18 cellular contexts compared by ENCODE assay signal in the genomic region with DNA sequence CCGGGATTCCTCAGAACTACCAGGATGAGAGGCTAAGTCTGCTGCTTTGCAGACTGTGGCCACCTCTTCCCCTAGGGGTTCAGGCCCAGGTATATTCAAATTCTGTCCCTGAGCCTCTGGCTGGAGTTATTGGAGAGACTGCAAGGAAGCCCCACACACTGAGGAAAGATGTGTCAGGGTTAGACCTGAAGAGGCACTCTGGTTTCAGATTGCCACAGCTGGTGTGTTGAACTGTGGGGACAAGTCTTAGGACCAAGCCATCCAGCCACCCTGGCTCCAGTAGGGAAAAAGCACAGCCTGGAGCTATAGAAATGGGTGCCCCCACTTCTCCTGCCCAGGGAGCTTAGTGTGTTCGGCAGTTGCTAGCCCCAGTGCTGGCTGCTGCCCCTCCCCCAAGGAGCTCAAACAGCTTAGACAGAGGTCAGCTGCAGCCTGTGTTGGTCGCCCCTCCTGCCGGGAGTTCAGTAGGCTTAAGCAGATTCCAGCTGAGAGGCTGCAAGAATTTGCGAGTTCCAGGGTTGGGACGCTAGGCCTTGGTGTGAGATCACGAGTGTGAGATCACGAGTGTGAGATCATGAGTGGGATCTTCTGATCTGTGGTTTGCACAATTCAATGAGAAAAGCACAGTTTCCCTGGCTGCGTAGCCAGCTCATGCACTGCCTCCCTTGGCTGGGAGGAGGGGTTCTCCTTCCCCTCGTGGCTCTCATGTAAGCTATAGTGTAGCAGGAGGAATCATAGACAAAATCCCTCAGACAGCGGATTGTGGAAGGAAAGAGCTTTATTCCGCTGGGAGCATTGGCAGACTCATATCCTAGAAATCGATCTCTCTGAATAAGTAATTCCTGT.
DNase-seq lines count a peak whose midpoint lies in the region; ATAC-seq lines count a peak whose summit lies in the region.
"Had no signal": no experiment of that assay in that cellular context is flagged by ENCODE, and none has a peak within 500 bp of the region (broad histone marks: within the 10 kb centered on the region; RNA-seq: fewer than 3 reads in every experiment).

No MANE protein-coding gene starts in this region.

- no peaks in the 10 kb centered on the region for H3K27me3 ChIP-seq in SJCRH30
- no peaks in the 10 kb centered on the region for H3K27me3 ChIP-seq in iPS-20b (ENCODE audit: insufficient read depth, low read length)
- H3K27me3 ChIP-seq: upper lobe of right lung had no signal

- peak; percentile 31 for DNase-seq in ELF-1 (ENCODE audit: low read depth, low spot score)
- DNase-seq in SJCRH30 = peak; percentile 58 to 60
- DNase-seq in NCI-H2196 treated with DMSO at 0.1 percent for 48 hours (lab: John Stamatoyannopoulos, UW; ENCODE audit: unreplicated experiment) = no peak
- DNase-seq in NAMALWA (ENCODE audit: low spot score) = no peak
- DNase-seq: activated B cell treated with CpG ODN at 0.5 μM for 24 hours; activated CD4-positive, alpha-beta T cell treated with anti-CD3 and anti-CD28 coated beads, Interleukin-2, amount 50 U/mL, for 48 hours; activated CD8-positive, alpha-beta memory T cell treated with anti-CD3 and anti-CD28 coated beads, Interleukin-2, amount 50 U/mL, for 48 hours; head of caudate nucleus; HFFc6; left ventricle myocardium superior; NCI-H2107; T-helper 9 cell; upper lobe of right lung had no signal

- no peaks in the 10 kb centered on the region for H3K9me3 ChIP-seq in SJCRH30 (replicated peaks)
- H3K9me3 ChIP-seq in iPS-20b (ENCODE audit: insufficient read depth, low read depth, low read length) = no peaks in the 10 kb centered on the region
- H3K9me3 ChIP-seq: upper lobe of right lung had no signal

- H3K27ac ChIP-seq in SJCRH30 (no peak overlapping the region), iPS-20b (ENCODE audit: low read length) (no peak overlapping the region)
- H3K27ac ChIP-seq: upper lobe of right lung had no signal

- no peaks in the 10 kb centered on the region for H3K36me3 ChIP-seq in SJCRH30
- H3K36me3 ChIP-seq in iPS-20b (ENCODE audit: insufficient read depth, low read depth, low read length) = no peaks in the 10 kb centered on the region
- H3K36me3 ChIP-seq: upper lobe of right lung had no signal

- peak; percentile 9 for ATAC-seq in GM21786 (IDR thresholded peaks at IDR 0.05; ENCODE audit: unreplicated experiment)
- ATAC-seq in HG02571 (IDR thresholded peaks at IDR 0.05; ENCODE audit: unreplicated experiment) = no peak
- no peak for ATAC-seq in GM18873 (IDR thresholded peaks at IDR 0.05; ENCODE audit: low FRiP score, unreplicated experiment)
- ATAC-seq: left ventricle myocardium superior; natural killer cell treated with Interleukin-12 subunit alpha and Interleukin-12 subunit beta and Interleukin-15 and Interleukin-18, amount 100 ng/mL, for 72 hours; upper lobe of right lung had no signal

- peak overlapping the region; percentile 12; the same call in 1 of the 2 replicates for H3K4me3 ChIP-seq in SJCRH30
- peak overlapping the region; percentile 44 for H3K4me3 ChIP-seq in iPS-20b (ENCODE audit: low read length)
- H3K4me3 ChIP-seq: upper lobe of right lung had no signal

- H3K4me1 ChIP-seq in SJCRH30 (no peaks in the 10 kb centered on the region), iPS-20b (ENCODE audit: insufficient read depth, low read length) (no peaks in the 10 kb centered on the region)
- H3K4me1 ChIP-seq: upper lobe of right lung had no signal

- H3K9ac ChIP-seq in iPS-20b (ENCODE audit: low read depth, low read length) = no peak overlapping the region

Comparison
In these comparisons a context has a peak if more than half of its experiments do, and no peak if none do; other contexts are left out.
1. DNase-seq: peak in ELF-1 (single experiment) and SJCRH30 (2 of 2); none in NCI-H2196 treated with DMSO at 0.1 percent for 48 hours (single experiment) and NAMALWA (single experiment).